In genomic region chr12:108664338-108665258, GRCh38 we compare ENCODE assay signal across 2 cellular contexts.
A peak's percentile ranks its signal among the peaks of the same experiment; 100 is the strongest.
TF ChIP-seq lines count a peak whose summit lies in the region.

No MANE protein-coding gene starts in this region.

TF ChIP-seq in HEK293, 187 proteins besides CTCF, POLR2A, EP300 and RAD21 (continued from another document and continues in another):
- no peak for TF ChIP-seq TSHZ1 (tag by site-specific recombination; IDR thresholded peaks at IDR 0.05; ENCODE audit: borderline replicate concordance)
- peak; percentile 61 for TF ChIP-seq SP7 (tag by site-specific recombination; IDR thresholded peaks at IDR 0.05)
- no peak for TF ChIP-seq KLF10 (tag by site-specific recombination; IDR thresholded peaks at IDR 0.05)
- TF ChIP-seq ZNF324 (tag by site-specific recombination; IDR thresholded peaks at IDR 0.05): 0 out of 2 replicates have a peak, but pooled peaks have one; percentile 50
- TF ChIP-seq ZNF24 (tag by site-specific recombination; IDR thresholded peaks at IDR 0.05): 0 out of 2 replicates have a peak, but pooled peaks have one; percentile 38
- 0 out of 2 replicates have a peak, but pooled peaks have one; percentile 59 for TF ChIP-seq ZNF692 (tag by site-specific recombination; IDR thresholded peaks at IDR 0.05)
- TF ChIP-seq ZNF10 (tag by site-specific recombination; IDR thresholded peaks at IDR 0.05): no peak
- peak; percentile 85 for TF ChIP-seq ZNF660 (tag by site-specific recombination; IDR thresholded peaks at IDR 0.05)
- TF ChIP-seq BCL11A (tag by site-specific recombination; IDR thresholded peaks at IDR 0.05; ENCODE audit: low read depth): no peak
- no peak for TF ChIP-seq ZNF513 (tag by site-specific recombination; IDR thresholded peaks at IDR 0.05)
- TF ChIP-seq ZNF677 (tag by site-specific recombination; IDR thresholded peaks at IDR 0.05): no peak
- peak; percentile 64; the same call in 1 of the 2 replicates for TF ChIP-seq ZNF561 (tag by site-specific recombination; IDR thresholded peaks at IDR 0.05; ENCODE audit: borderline replicate concordance)
- TF ChIP-seq OSR2 (tag by site-specific recombination; IDR thresholded peaks at IDR 0.05): no peak
- TF ChIP-seq GLI2 (tag by site-specific recombination; IDR thresholded peaks at IDR 0.05; ENCODE audit: borderline replicate concordance, low read depth): no peak
- no peak for TF ChIP-seq ZNF560 (tag by site-specific recombination; IDR thresholded peaks at IDR 0.05; ENCODE audit: borderline replicate concordance)
- TF ChIP-seq ZEB2 (tag by site-specific recombination; IDR thresholded peaks at IDR 0.05): 0 out of 2 replicates have a peak, but pooled peaks have one; percentile 23
- peak; percentile 53 for TF ChIP-seq ZNF629 (tag by site-specific recombination; IDR thresholded peaks at IDR 0.05)
- TF ChIP-seq TRIM28 (IDR thresholded peaks at IDR 0.05; ENCODE audit: borderline replicate concordance, low read length): no peak
- TF ChIP-seq ZNF239 (tag by site-specific recombination; IDR thresholded peaks at IDR 0.05): no peak
- TF ChIP-seq OVOL3 (tag by site-specific recombination; IDR thresholded peaks at IDR 0.05): no peak
- 0 out of 2 replicates have a peak, but pooled peaks have one; percentile 58 for TF ChIP-seq IKZF3 (tag by site-specific recombination; IDR thresholded peaks at IDR 0.05)
- TF ChIP-seq ZNF292 (tag by site-specific recombination; IDR thresholded peaks at IDR 0.05; ENCODE audit: borderline replicate concordance, low read depth): no peak
- peak; percentile 59 for TF ChIP-seq ZBTB44 (tag by site-specific recombination; IDR thresholded peaks at IDR 0.05)
- no peak for TF ChIP-seq ZNF544 (tag by site-specific recombination; IDR thresholded peaks at IDR 0.05)
- TF ChIP-seq ZBTB17 (tag by site-specific recombination; IDR thresholded peaks at IDR 0.05): peak; percentile 61
- TF ChIP-seq ZNF670 (tag by site-specific recombination; IDR thresholded peaks at IDR 0.05; ENCODE audit: low read depth): no peak
- TF ChIP-seq ZSCAN30 (tag by site-specific recombination; IDR thresholded peaks at IDR 0.05): 0 out of 2 replicates have a peak, but pooled peaks have one; percentile 41

TF ChIP-seq in SK-N-SH, 30 proteins besides CTCF, POLR2A, EP300 and RAD21 (continued from another document):
- TF ChIP-seq REST (IDR thresholded peaks at IDR 0.05; ENCODE audit: low read depth, low read length) (no peak), RCOR1 (IDR thresholded peaks at IDR 0.05; ENCODE audit: low read length) (no peak), MAX (IDR thresholded peaks at IDR 0.05; ENCODE audit: low read depth) (peak; percentile 52; the same call in 1 of the 2 replicates), NFIC (IDR thresholded peaks at IDR 0.05; ENCODE audit: borderline replicate concordance) (peak; percentile 17; the same call in 1 of the 2 replicates), USF1 (IDR thresholded peaks at IDR 0.05; ENCODE audit: borderline replicate concordance, low read depth) (no peak), NRF1 (IDR thresholded peaks at IDR 0.05; ENCODE audit: low read depth, low read length) (no peak), SIN3A (IDR thresholded peaks at IDR 0.05; ENCODE audit: borderline replicate concordance, low read depth, low read length) (no peak; the same call in 1 of the 2 replicates), SMC3 (IDR thresholded peaks at IDR 0.05; ENCODE audit: low read depth, low read length) (peak; percentile 98), FOXJ3 (CRISPR knock-in tag; IDR thresholded peaks at IDR 0.05) (no peak), PBX3 (IDR thresholded peaks at IDR 0.05) (peak; percentile 67), GABPA (IDR thresholded peaks at IDR 0.05; ENCODE audit: low read depth) (no peak), FOSL2 (IDR thresholded peaks at IDR 0.05; ENCODE audit: borderline replicate concordance, low read depth) (peak; percentile 44; the same call in 1 of the 2 replicates), TAF1 (IDR thresholded peaks at IDR 0.05; ENCODE audit: borderline replicate concordance, low read depth, low read length) (no peak), IRF3 (IDR thresholded peaks at IDR 0.05; ENCODE audit: low read depth, low read length) (no peak), YY1 (IDR thresholded peaks at IDR 0.05; ENCODE audit: low read depth) (no peak), CHD2 (IDR thresholded peaks at IDR 0.05; ENCODE audit: low read length, partially characterized antibody) (no peak), FOXM1 (IDR thresholded peaks at IDR 0.05; ENCODE audit: low read depth) (no peak), TCF12 (IDR thresholded peaks at IDR 0.05) (peak; percentile 29; the same call in 1 of the 2 replicates), JUND (IDR thresholded peaks at IDR 0.05) (peak; percentile 27; the same call in 1 of the 2 replicates), TEAD4 (IDR thresholded peaks at IDR 0.05; ENCODE audit: borderline replicate concordance, insufficient read depth) (no peak), GATA2 (CRISPR knock-in tag; IDR thresholded peaks at IDR 0.05) (no peak), MEF2A (IDR thresholded peaks at IDR 0.05; ENCODE audit: borderline replicate concordance, low read depth) (no peak), POLR2AphosphoS5 (IDR thresholded peaks at IDR 0.05; ENCODE audit: low read depth, low read length) (no peak), ZBTB33 (IDR thresholded peaks at IDR 0.05; ENCODE audit: borderline replicate concordance, low read depth) (no peak)
